Comparison of ENCODE assay signal across 11 cellular contexts in genomic region chr2:102417946-102418345, GRCh38. TPM values are rescaled to one million over a fixed set of nuclear protein-coding genes. Genes with fewer than 3 reads are reported as not detected.
A peak's percentile ranks its signal among the peaks of the same experiment; 100 is the strongest.
DNase-seq lines count a peak whose midpoint lies in the region; ATAC-seq and TF ChIP-seq lines count a peak whose summit lies in the region.
"Had no signal": no experiment of that assay in that cellular context is flagged by ENCODE, and none has a peak within 500 bp of the region (broad histone marks: within the 10 kb centered on the region; RNA-seq: fewer than 3 reads in every experiment).

No MANE protein-coding gene starts in this region.

- POLR2A ChIA-PET in activated CD8-positive, alpha-beta T cell treated with anti-CD3 and anti-CD28 coated beads for 36 hours (lab: Charles Lee): no interaction called here
- POLR2A ChIA-PET in GM10248 (lab: Yijun Ruan, JAX): no interaction called here

- no peak overlapping the region for H3K9ac ChIP-seq in BLaER1

- ATAC-seq in GM19351 (IDR thresholded peaks at IDR 0.05; ENCODE audit: unreplicated experiment) (peak; percentile 42), HG03066 (IDR thresholded peaks at IDR 0.05; ENCODE audit: low read depth, unreplicated experiment) (peak; percentile 59)
- peak; percentile 82 for ATAC-seq in activated CD8-positive, alpha-beta T cell treated with anti-CD3 and anti-CD28 coated beads for 36 hours

- H3K27me3 ChIP-seq in BLaER1 (no peaks in the 10 kb centered on the region), transverse colon (no peaks in the 10 kb centered on the region)

- no peak for TF ChIP-seq EP300 in transverse colon (IDR thresholded peaks at IDR 0.05; ENCODE audit: low read depth)

- CTCF ChIA-PET in activated CD8-positive, alpha-beta T cell treated with anti-CD3 and anti-CD28 coated beads for 36 hours (lab: Charles Lee): interaction anchor here (0.9 to 3.0 kb wide), 6 partner anchors 12 to 534 kb away, joined by 3 to 14 read pairs (median 3); no protein-coding TSS in a partner anchor
- CTCF ChIA-PET in GM10248 (lab: Yijun Ruan, JAX): interaction anchor here (0.9 to 2.6 kb wide), 2 partner anchors 10 to 18 kb away, joined by 4 to 9 read pairs; no protein-coding TSS in a partner anchor

- intact Hi-C loops in activated CD8-positive, alpha-beta T cell treated with anti-CD3 and anti-CD28 coated beads for 36 hours (cut with micrococcal nuclease): loop anchor here (1.0 kb wide), 1 partner anchor 51 kb away; no protein-coding TSS in a partner anchor
- intact Hi-C loops in transverse colon (cut with DNase I; ENCODE audit: low total_unique reads): no loop called here

- H3K4me1 ChIP-seq in BLaER1 (peaks cover 23% of the 10 kb centered on the region), transverse colon (no peaks in the 10 kb centered on the region)
- H3K4me1 ChIP-seq: SJSA1 had no signal

- H3K27ac ChIP-seq in BLaER1: no peak overlapping the region
- peak overlapping the region in 1 of 4 donors; percentile 21 for H3K27ac ChIP-seq in transverse colon
- H3K27ac ChIP-seq: SJSA1 had no signal

- H3K4me3 ChIP-seq in BLaER1: no peak overlapping the region
- no peak overlapping the region for H3K4me3 ChIP-seq in transverse colon
- H3K4me3 ChIP-seq: SJSA1 had no signal

- H3K36me3 Mint-ChIP-seq in activated CD8-positive, alpha-beta T cell treated with anti-CD3 and anti-CD28 coated beads for 36 hours (ENCODE audit: low read depth): peaks cover 20% of the 10 kb centered on the region
- no peaks in the 10 kb centered on the region for H3K36me3 Mint-ChIP-seq in HFFc6 (ENCODE audit: low read depth)

- H3K36me3 ChIP-seq in BLaER1: no peaks in the 10 kb centered on the region
- H3K36me3 ChIP-seq in transverse colon: no peaks in the 10 kb centered on the region
- H3K36me3 ChIP-seq: SJSA1 had no signal

- peaks cover 10% of the 10 kb centered on the region for H3K9me3 Mint-ChIP-seq in activated CD8-positive, alpha-beta T cell treated with anti-CD3 and anti-CD28 coated beads for 36 hours
- no peaks in the 10 kb centered on the region for H3K9me3 Mint-ChIP-seq in HFFc6

- no peaks in the 10 kb centered on the region for H4K20me1 ChIP-seq in BLaER1

- no peak for TF ChIP-seq CTCF in activated CD8-positive, alpha-beta T cell treated with anti-CD3 and anti-CD28 coated beads for 36 hours (IDR thresholded peaks at IDR 0.05)
- no peak for TF ChIP-seq CTCF in GM10248 (IDR thresholded peaks at IDR 0.05; ENCODE audit: control extremely low read depth, extremely low read depth, low read depth, missing control alignments)
- no peak for TF ChIP-seq CTCF in transverse colon (IDR thresholded peaks at IDR 0.05)
- TF ChIP-seq CTCF in HFFc6 (IDR thresholded peaks at IDR 0.05): no peak

- peak overlapping the region; percentile 98 for H3K27ac Mint-ChIP-seq in activated CD8-positive, alpha-beta T cell treated with anti-CD3 and anti-CD28 coated beads for 36 hours
- H3K27ac Mint-ChIP-seq in HFFc6: no peak overlapping the region

- WGBS in transverse colon (ENCODE audit: low coverage in 1 of 2), 2 donors: 85 to 100% methylated on average over 1 of the region's 1 CpG

- H3K27me3 Mint-ChIP-seq in activated CD8-positive, alpha-beta T cell treated with anti-CD3 and anti-CD28 coated beads for 36 hours: no peaks in the 10 kb centered on the region
- peaks cover 10% of the 10 kb centered on the region for H3K27me3 Mint-ChIP-seq in HFFc6 (ENCODE audit: insufficient read depth)

- H3K9me3 ChIP-seq in BLaER1: peaks cover 21% of the 10 kb centered on the region
- H3K9me3 ChIP-seq in transverse colon: no peaks in the 10 kb centered on the region
- H3K9me3 ChIP-seq: SJSA1 had no signal

- in situ Hi-C loops in transverse colon (cut with MboI; ENCODE audit: low pct_ligation_motif_present in 1 of 4, low pct_unique_long_range_greater_than_20kb in 1 of 4, low sequenced_read_pairs in 3 of 4): no loop called here

- H3K4me2 ChIP-seq in BLaER1: peak overlapping the region; percentile 35

- peak overlapping the region; percentile 41 for H3K4me3 Mint-ChIP-seq in activated CD8-positive, alpha-beta T cell treated with anti-CD3 and anti-CD28 coated beads for 36 hours
- no peak overlapping the region for H3K4me3 Mint-ChIP-seq in HFFc6

- peaks cover 54% of the 10 kb centered on the region for H3K4me1 Mint-ChIP-seq in activated CD8-positive, alpha-beta T cell treated with anti-CD3 and anti-CD28 coated beads for 36 hours (ENCODE audit: low read depth)
- H3K4me1 Mint-ChIP-seq in HFFc6 (ENCODE audit: low read depth): no peaks in the 10 kb centered on the region

- TF ChIP-seq POLR2A in transverse colon (IDR thresholded peaks at IDR 0.05): no peak

- DNase-seq in activated CD8-positive, alpha-beta T cell treated with anti-CD3 and anti-CD28 coated beads for 36 hours: peak; percentile 50
- DNase-seq in GM10248 (ENCODE audit: extremely low spot score) (no peak), transverse colon (no peak), HFFc6 (no peak)
- DNase-seq in stimulated activated CD4-positive, alpha-beta T cell treated with anti-CD3 and anti-CD28 coated beads, Interleukin-4, amount 100 ng/mL, for 4 hours: no peak
- DNase-seq: NCI-H2171 treated with DMSO at 0.1 percent for 48 hours had no signal

RNA-seq across cellular contexts. Expression of gene IL18RAP, which starts 5.0 kb away (rescaled TPM):
- total RNA-seq in activated CD8-positive, alpha-beta T cell treated with anti-CD3 and anti-CD28 coated beads for 36 hours: 1 to 10 TPM; 5.8 to 6.0 TPM
- total RNA-seq in transverse colon: 10 to 100 TPM in 1 of 4 donors, 1 to 10 TPM in 2, not detected in 1; 3.3 to 12.1 (median 9.0) TPM
- not detected for total RNA-seq in HFFc6 (2021; fragmentation: NEBNext Ultra II Directional; extraction: Animal tissue kit (Norgen Biotek cat#: 25700))
- total RNA-seq: HT-29, SJSA1 had no signal

RNA-seq across cellular contexts. Expression of gene SLC9A4, which starts 55.1 kb away (rescaled TPM):
- under 1 TPM in 1 of 2 experiments, not detected in 1; 0.07 TPM for total RNA-seq in activated CD8-positive, alpha-beta T cell treated with anti-CD3 and anti-CD28 coated beads for 36 hours
- total RNA-seq in transverse colon: not detected
- total RNA-seq in HFFc6 (2021; fragmentation: NEBNext Ultra II Directional; extraction: Animal tissue kit (Norgen Biotek cat#: 25700)): under 1 TPM in 1 of 6 experiments, not detected in 5; 0.05 TPM
- total RNA-seq: HT-29, SJSA1 had no signal
